ENCODE assay signal across 8 cellular contexts in the genomic region with DNA sequence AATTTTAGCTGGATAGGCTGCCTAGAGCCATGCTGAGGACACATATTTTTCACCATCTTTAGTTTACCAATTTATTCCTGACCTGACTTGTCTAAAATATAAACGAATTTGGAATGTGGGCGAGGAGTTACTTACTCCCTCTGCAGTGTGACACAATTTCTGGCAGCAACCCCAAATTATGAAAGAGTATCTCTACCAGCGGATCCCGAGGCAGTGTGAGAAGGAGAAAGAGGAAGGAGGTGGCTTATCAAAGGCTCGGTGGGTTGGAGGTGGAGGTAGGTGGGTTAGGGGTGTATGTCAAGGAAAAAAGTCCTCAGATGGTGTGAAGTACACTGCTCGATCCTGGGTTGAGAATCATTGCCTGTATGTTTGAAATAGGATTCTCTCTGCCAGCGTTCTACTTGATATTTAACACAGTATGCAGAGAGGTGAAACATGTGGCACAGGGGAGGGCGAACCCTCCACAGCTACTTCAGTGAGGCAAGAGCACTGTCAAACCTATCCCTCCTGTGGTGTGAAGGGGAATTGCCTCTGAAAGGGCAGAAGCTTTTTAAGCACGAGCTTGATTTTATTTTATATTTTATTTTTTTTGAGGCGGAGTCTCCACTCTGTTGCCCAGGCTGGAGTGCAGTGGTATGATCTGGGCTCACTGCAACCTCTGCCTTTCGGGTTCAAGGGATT.
DNase-seq lines count a peak whose midpoint lies in the region; ATAC-seq and TF ChIP-seq lines count a peak whose summit lies in the region.

No MANE protein-coding gene starts in this region.

- peaks cover 1% of the 10 kb centered on the region for H3K27me3 ChIP-seq in mammary epithelial cell (ENCODE audit: insufficient read depth, low read length)

- no TSS peak for BruUV-seq in mammary epithelial cell (replicated peaks; lab: Mats Ljungman, UMichigan)

- TF ChIP-seq CTCF in mammary epithelial cell (conservative IDR thresholded peaks at IDR 0.05 in 1 of 2, IDR thresholded peaks at IDR 0.05 in 1 of 2; ENCODE audit: extremely low read depth in 1 of 2, insufficient read depth in 1 of 2, low read depth in 1 of 2, low read length in 2 of 2): peak; percentile 44 to 66

- peak overlapping the region; percentile 67 for H3K4me2 ChIP-seq in mammary epithelial cell (ENCODE audit: insufficient read depth, low read depth, low read length)

- H3K27ac ChIP-seq in mammary epithelial cell (ENCODE audit: insufficient read depth, low read depth, low read length): no peak overlapping the region

- no peak overlapping the region for H3K9ac ChIP-seq in mammary epithelial cell (ENCODE audit: insufficient read depth, low read length)

- intact Hi-C loops in mammary epithelial cell (cut with micrococcal nuclease): loop anchor here (1.0 to 5.0 kb wide), 2 partner anchors 82 to 99 kb away; a partner anchor contains a TSS

- in situ Hi-C loops in mammary epithelial cell (cut with MboI; ENCODE audit: low sequenced_read_pairs in 2 of 2): no loop called here

- no peaks in the 10 kb centered on the region for H3K79me2 ChIP-seq in mammary epithelial cell (ENCODE audit: insufficient read depth, low read length)

- H3K9me3 ChIP-seq in mammary epithelial cell (replicated peaks; ENCODE audit: insufficient read depth, low read length): no peaks in the 10 kb centered on the region

- H2AFZ ChIP-seq in mammary epithelial cell (ENCODE audit: low read depth, low read length): peak overlapping the region; percentile 79

- no peaks in the 10 kb centered on the region for H3K36me3 ChIP-seq in mammary epithelial cell (ENCODE audit: insufficient read depth, low read length)

- WGBS in mammary epithelial cell (ENCODE audit: low coverage, missing lambda C conversion rate): 13% methylated on average over 10 of the region's 11 CpGs

- dilution Hi-C loops in mammary epithelial cell (cut with HindIII; ENCODE audit: low sequenced_read_pairs): loop anchor here (5.0 kb wide), 1 partner anchor 63 kb away; no protein-coding TSS in a partner anchor

- DNase-seq in AG08396 (ENCODE audit: low spot score) (peak; percentile 71), RPMI8226 (peak; percentile 27), mammary epithelial cell (peak; percentile 54), lung microvascular endothelial cell (ENCODE audit: low read depth in 2 of 2) (peak; percentile 31 to 68), NCI-H128 (lab: John Stamatoyannopoulos, UW; ENCODE audit: unreplicated experiment) (no peak), ecto neural progenitor cell (ENCODE audit: low spot score) (no peak)

- ATAC-seq in GM18867 (IDR thresholded peaks at IDR 0.05; ENCODE audit: unreplicated experiment) (peak; percentile 66), HG03342 (IDR thresholded peaks at IDR 0.05; ENCODE audit: unreplicated experiment) (peak; percentile 44)

- H4K20me1 ChIP-seq in mammary epithelial cell (ENCODE audit: insufficient read depth, low read length): no peaks in the 10 kb centered on the region

- CTCF ChIA-PET in mammary epithelial cell (lab: Charles Lee; ENCODE audit: low non-redundant PET): interaction anchor here (0.5 kb wide), 1 partner anchor 100 kb away, joined by 3 read pairs; no protein-coding TSS in a partner anchor

- peak overlapping the region in 1 of 3 experiments; percentile 24 for H3K4me3 ChIP-seq in mammary epithelial cell (replicated peaks in 1 of 3; ENCODE audit: insufficient read depth in 1 of 3, low read depth in 2 of 3, low read length in 3 of 3)

- peaks cover 6% of the 10 kb centered on the region for H3K4me1 ChIP-seq in mammary epithelial cell (ENCODE audit: insufficient read depth, low read length)

Comparison
In these comparisons a context has a peak if more than half of its experiments do, and no peak if none do; other contexts are left out.
1. DNase-seq: peak in AG08396 (single experiment), RPMI8226 (single experiment), mammary epithelial cell (single experiment) and lung microvascular endothelial cell (2 of 2); none in NCI-H128 (single experiment) and ecto neural progenitor cell (single experiment).